In genomic region chr6:62162858-62163257, GRCh38 we compare ENCODE assay signal across 6 cellular contexts.
"Had no signal": no experiment of that assay in that cellular context is flagged by ENCODE, and none has a peak within 500 bp of the region (broad histone marks: within the 10 kb centered on the region; RNA-seq: fewer than 3 reads in every experiment).

No MANE protein-coding gene starts in this region.

- DNase-seq: IMR-90, KBM-7, KG1 had no signal

- H3K4me3 ChIP-seq: K562 had no signal

- H3K27ac ChIP-seq: HL-60 had no signal

- FAIRE-seq: HTR-8/SVneo, K562 had no signal

- ATAC-seq: K562 had no signal
